In the genomic region with DNA sequence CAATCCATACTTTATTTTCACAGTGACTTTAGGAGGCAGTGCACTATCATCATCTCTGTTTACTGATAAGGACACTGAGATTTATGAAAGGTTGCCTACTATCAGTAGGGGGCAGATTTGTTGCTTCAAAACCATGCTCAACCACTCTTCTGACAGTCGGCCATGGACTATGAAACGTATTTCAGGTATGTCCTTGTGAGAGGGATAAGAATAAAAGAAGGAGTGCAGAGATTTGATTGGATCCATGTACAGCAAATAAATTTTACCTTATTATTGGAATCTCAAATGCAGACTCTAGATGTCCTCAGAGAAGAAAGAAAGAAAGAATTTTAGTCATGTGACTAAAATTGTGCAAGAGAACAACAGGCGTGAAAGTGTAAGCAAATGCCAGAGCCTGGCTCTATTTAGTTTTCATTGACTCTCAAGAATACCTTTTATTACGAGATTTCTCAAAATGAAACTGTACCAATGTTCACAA, we compare ENCODE assay signal across 7 cellular contexts.
A peak's percentile ranks its signal among the peaks of the same experiment; 100 is the strongest.
DNase-seq lines count a peak whose midpoint lies in the region; ATAC-seq and TF ChIP-seq lines count a peak whose summit lies in the region.

No MANE protein-coding gene starts in this region.

- H3K4me3 ChIP-seq in GM12864 (ENCODE audit: low read depth, low read length) (no peak overlapping the region), right lobe of liver (no peak overlapping the region), ovary (no peak overlapping the region)

- WGBS in right lobe of liver (ENCODE audit: insufficient coverage, low coverage, low lambda C conversion rate, missing lambda C conversion rate): 6% methylated on average over 4 of the region's 4 CpGs
- WGBS in ovary, 3 donors: 51 to 64% (median 52%) methylated on average over 4 of the region's 4 CpGs

- no peak for TF ChIP-seq EP300 in ovary (IDR thresholded peaks at IDR 0.05)

- intact Hi-C loops in right lobe of liver (cut with DNase I): no loop called here
- intact Hi-C loops in ovary (cut with DNase I): no loop called here

- H3K4me1 ChIP-seq in right lobe of liver (no peaks in the 10 kb centered on the region), ovary (ENCODE audit: insufficient read depth) (no peaks in the 10 kb centered on the region)

- no peaks in the 10 kb centered on the region for H3K27me3 ChIP-seq in right lobe of liver
- no peaks in the 10 kb centered on the region for H3K27me3 ChIP-seq in ovary

- ATAC-seq in HG02798 (IDR thresholded peaks at IDR 0.05; ENCODE audit: poor library complexity, unreplicated experiment) (peak; percentile 59), right lobe of liver (peak; percentile 47 to 81 (median 68)), GM19452 (IDR thresholded peaks at IDR 0.05; ENCODE audit: unreplicated experiment) (no peak)

- no peak overlapping the region for H3K27ac ChIP-seq in right lobe of liver
- H3K27ac ChIP-seq in ovary: no peak overlapping the region

- TF ChIP-seq CTCF in GM12864 (IDR thresholded peaks at IDR 0.05; ENCODE audit: low read depth, low read length, missing control alignments) (peak; percentile 43), right lobe of liver (IDR thresholded peaks at IDR 0.05) (peak; percentile 10 to 25 (median 20)), ovary (IDR thresholded peaks at IDR 0.05) (no peak)

- no peak for DNase-seq in GM12864 (ENCODE audit: low read depth)
- DNase-seq in SW480 (ENCODE audit: low spot score): peak; percentile 12
- no peak for DNase-seq in right lobe of liver
- no peak for DNase-seq in ovary
- no peak for DNase-seq in NCI-H1694 treated with DMSO at 0.1 percent for 48 hours (lab: John Stamatoyannopoulos, UW)

- H3K9me3 ChIP-seq in right lobe of liver (no peaks in the 10 kb centered on the region), ovary (no peaks in the 10 kb centered on the region)

- no peaks in the 10 kb centered on the region for H3K36me3 ChIP-seq in right lobe of liver
- H3K36me3 ChIP-seq in ovary: no peaks in the 10 kb centered on the region

- no peak for TF ChIP-seq POLR2A in right lobe of liver (IDR thresholded peaks at IDR 0.05)
- TF ChIP-seq POLR2A in ovary (IDR thresholded peaks at IDR 0.05): no peak

Comparison
In these comparisons a context has a peak if more than half of its experiments do, and no peak if none do; other contexts are left out.
1. CTCF ChIP-seq: peak in GM12864 (single experiment) and right lobe of liver (4 of 4); none in ovary (0 of 3).